ENCODE assay signal across 1 cellular context in the genomic region with DNA sequence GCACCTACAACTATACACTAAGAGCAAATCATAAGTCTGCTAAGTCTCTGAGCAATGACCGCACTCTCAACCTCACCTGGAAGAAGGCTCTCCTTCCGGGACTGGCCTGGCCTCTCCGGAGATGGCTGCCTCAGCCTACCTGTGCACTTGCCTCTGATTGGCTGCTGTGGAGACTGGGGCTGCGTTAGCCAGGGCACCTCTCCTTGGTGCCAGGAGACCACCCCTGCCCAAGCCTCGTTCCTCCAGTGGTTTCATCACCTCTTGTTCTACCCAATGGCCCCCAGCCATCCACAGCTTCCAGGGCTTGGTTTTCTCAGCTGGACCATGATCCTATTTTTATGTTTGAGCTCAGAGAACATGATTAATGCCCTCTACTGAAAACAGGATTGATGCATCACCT.
TF ChIP-seq lines count a peak whose summit lies in the region.

No MANE protein-coding gene starts in this region.

TF ChIP-seq in H1, 55 proteins besides CTCF, POLR2A, EP300 and RAD21:
- TF ChIP-seq RNF2 (IDR thresholded peaks at IDR 0.05; ENCODE audit: borderline replicate concordance, low read depth, low read length, missing control alignments, poor library complexity, severe bottlenecking) (no peak), TAF1 (IDR thresholded peaks at IDR 0.05; ENCODE audit: low read depth, low read length) (no peak), SP1 (IDR thresholded peaks at IDR 0.05; ENCODE audit: low read depth, low read length) (no peak), SRF (IDR thresholded peaks at IDR 0.05; ENCODE audit: low read depth, low read length) (no peak), FOSL1 (IDR thresholded peaks at IDR 0.05; ENCODE audit: insufficient read depth, low read depth, low read length) (no peak), RBBP5 (IDR thresholded peaks at IDR 0.05; ENCODE audit: borderline replicate concordance, low read depth, low read length) (no peak), SIN3A (conservative IDR thresholded peaks at IDR 0.05 in 1 of 2, IDR thresholded peaks at IDR 0.05 in 1 of 2; ENCODE audit: low read depth in 1 of 2, low read length in 2 of 2) (no peak), BACH1 (IDR thresholded peaks at IDR 0.05; ENCODE audit: low read length) (no peak), CHD2 (IDR thresholded peaks at IDR 0.05; ENCODE audit: low read length) (no peak)
